ENCODE assay signal across 23 cellular contexts in genomic region chr7:77395543-77395942, GRCh38.
DNase-seq lines count a peak whose midpoint lies in the region; ATAC-seq and TF ChIP-seq lines count a peak whose summit lies in the region.
"Had no signal": no experiment of that assay in that cellular context is flagged by ENCODE, and none has a peak within 500 bp of the region (broad histone marks: within the 10 kb centered on the region; RNA-seq: fewer than 3 reads in every experiment).

No MANE protein-coding gene starts in this region.

- peak; percentile 27 for DNase-seq in COLO668 (lab: John Stamatoyannopoulos, UW; ENCODE audit: unreplicated experiment)
- peak; percentile 11 for DNase-seq in NCI-H1417 treated with DMSO at 0.1 percent for 48 hours (lab: John Stamatoyannopoulos, UW)
- DNase-seq in NCI-H510A (lab: John Stamatoyannopoulos, UW) = peak; percentile 12
- DNase-seq in nephron progenitor cell = no peak
- no peak for DNase-seq in substantia nigra (lab: John Stamatoyannopoulos, UW)
- no peak for DNase-seq in pons (ENCODE audit: low spot score)
- DNase-seq: activated CD4-positive, alpha-beta T cell treated with anti-CD3 and anti-CD28 coated beads for 36 hours; activated CD8-positive, alpha-beta memory T cell treated with anti-CD3 and anti-CD28 coated beads for 24 hours; activated naive CD4-positive, alpha-beta T cell treated with anti-CD3 and anti-CD28 coated beads, Interleukin-2, amount 10 ng/mL, durations not matched to agents 7 days and 5 days; activated T-cell treated with anti-CD3 and anti-CD28 coated beads, Interleukin-2, amount 50 U/mL, for 4 hours; caudate nucleus; CD4-positive, CD25-positive, alpha-beta regulatory T cell; DMS79 treated with DMSO at 0.1 percent for 48 hours; glutamatergic neuron; KBM-7; natural killer cell; NCI-H2227 treated with DMSO at 0.1 percent for 48 hours; pancreas had no signal

- no peak for ATAC-seq in HG03469 (IDR thresholded peaks at IDR 0.05; ENCODE audit: unreplicated experiment)
- ATAC-seq: activated CD4-positive, alpha-beta T cell treated with anti-CD3 and anti-CD28 coated beads for 36 hours; activated T-cell treated with anti-CD3 and anti-CD28 coated beads, Interleukin-2, amount 50 U/mL, for 4 hours; HCT116; natural killer cell; pancreas had no signal

- no peaks in the 10 kb centered on the region for H3K36me3 Mint-ChIP-seq in nephron progenitor cell (ENCODE audit: low read depth)
- H3K36me3 Mint-ChIP-seq: mesothelial cell of epicardium had no signal

- H3K4me1 Mint-ChIP-seq in nephron progenitor cell = peaks cover 19% of the 10 kb centered on the region

- peak overlapping the region; percentile 4 for H3K4me3 Mint-ChIP-seq in nephron progenitor cell
- H3K4me3 Mint-ChIP-seq: activated CD4-positive, alpha-beta T cell treated with anti-CD3 and anti-CD28 coated beads for 36 hours; activated naive CD4-positive, alpha-beta T cell treated with anti-CD3 and anti-CD28 coated beads, Interleukin-2, amount 10 ng/mL, durations not matched to agents 7 days and 5 days; activated T-cell treated with anti-CD3 and anti-CD28 coated beads, Interleukin-2, amount 50 U/mL, for 4 hours; CD4-positive, CD25-positive, alpha-beta regulatory T cell; dendritic cell treated with granulocyte-macrophage colony-stimulating factor and Interleukin-4, amounts not matched to agents 40 ng/mL and 50 ng/mL, for 4 days; mesothelial cell of epicardium; natural killer cell had no signal

- no peak overlapping the region for H3K27ac ChIP-seq in substantia nigra (ENCODE audit: low read depth, low read length, poor library complexity, severe bottlenecking)
- H3K27ac ChIP-seq: ascending aorta, pancreas had no signal

- no peaks in the 10 kb centered on the region for H3K9me3 Mint-ChIP-seq in nephron progenitor cell
- H3K9me3 Mint-ChIP-seq: activated naive CD4-positive, alpha-beta T cell treated with anti-CD3 and anti-CD28 coated beads, Interleukin-2, amount 10 ng/mL, durations not matched to agents 7 days and 5 days; activated T-cell treated with anti-CD3 and anti-CD28 coated beads, Interleukin-2, amount 50 U/mL, for 4 hours; dendritic cell treated with granulocyte-macrophage colony-stimulating factor and Interleukin-4, amounts not matched to agents 40 ng/mL and 50 ng/mL, for 4 days; mesothelial cell of epicardium; natural killer cell had no signal

- H3K27me3 Mint-ChIP-seq in nephron progenitor cell (ENCODE audit: low read depth, poor library complexity) = peaks cover 8% of the 10 kb centered on the region
- H3K27me3 Mint-ChIP-seq: activated CD4-positive, alpha-beta T cell treated with anti-CD3 and anti-CD28 coated beads for 36 hours; activated naive CD4-positive, alpha-beta T cell treated with anti-CD3 and anti-CD28 coated beads, Interleukin-2, amount 10 ng/mL, durations not matched to agents 7 days and 5 days; dendritic cell treated with granulocyte-macrophage colony-stimulating factor and Interleukin-4, amounts not matched to agents 40 ng/mL and 50 ng/mL, for 4 days had no signal

- H3K27ac Mint-ChIP-seq in nephron progenitor cell = peak overlapping the region; percentile 87
- H3K27ac Mint-ChIP-seq: activated CD4-positive, alpha-beta T cell treated with anti-CD3 and anti-CD28 coated beads for 36 hours; activated naive CD4-positive, alpha-beta T cell treated with anti-CD3 and anti-CD28 coated beads, Interleukin-2, amount 10 ng/mL, durations not matched to agents 7 days and 5 days; CD4-positive, CD25-positive, alpha-beta regulatory T cell; dendritic cell treated with granulocyte-macrophage colony-stimulating factor and Interleukin-4, amounts not matched to agents 40 ng/mL and 50 ng/mL, for 4 days; mesothelial cell of epicardium had no signal

- no peak for TF ChIP-seq CTCF in nephron progenitor cell (IDR thresholded peaks at IDR 0.05)

Comparison
In these comparisons a context has a peak if more than half of its experiments do, and no peak if none do; other contexts are left out.
1. DNase-seq: peak in COLO668 (single experiment), NCI-H1417 treated with DMSO at 0.1 percent for 48 hours (single experiment) and NCI-H510A (single experiment); none in nephron progenitor cell (single experiment), substantia nigra (0 of 49) and pons (single experiment).